19 cellular contexts compared by ENCODE assay signal in the genomic region with DNA sequence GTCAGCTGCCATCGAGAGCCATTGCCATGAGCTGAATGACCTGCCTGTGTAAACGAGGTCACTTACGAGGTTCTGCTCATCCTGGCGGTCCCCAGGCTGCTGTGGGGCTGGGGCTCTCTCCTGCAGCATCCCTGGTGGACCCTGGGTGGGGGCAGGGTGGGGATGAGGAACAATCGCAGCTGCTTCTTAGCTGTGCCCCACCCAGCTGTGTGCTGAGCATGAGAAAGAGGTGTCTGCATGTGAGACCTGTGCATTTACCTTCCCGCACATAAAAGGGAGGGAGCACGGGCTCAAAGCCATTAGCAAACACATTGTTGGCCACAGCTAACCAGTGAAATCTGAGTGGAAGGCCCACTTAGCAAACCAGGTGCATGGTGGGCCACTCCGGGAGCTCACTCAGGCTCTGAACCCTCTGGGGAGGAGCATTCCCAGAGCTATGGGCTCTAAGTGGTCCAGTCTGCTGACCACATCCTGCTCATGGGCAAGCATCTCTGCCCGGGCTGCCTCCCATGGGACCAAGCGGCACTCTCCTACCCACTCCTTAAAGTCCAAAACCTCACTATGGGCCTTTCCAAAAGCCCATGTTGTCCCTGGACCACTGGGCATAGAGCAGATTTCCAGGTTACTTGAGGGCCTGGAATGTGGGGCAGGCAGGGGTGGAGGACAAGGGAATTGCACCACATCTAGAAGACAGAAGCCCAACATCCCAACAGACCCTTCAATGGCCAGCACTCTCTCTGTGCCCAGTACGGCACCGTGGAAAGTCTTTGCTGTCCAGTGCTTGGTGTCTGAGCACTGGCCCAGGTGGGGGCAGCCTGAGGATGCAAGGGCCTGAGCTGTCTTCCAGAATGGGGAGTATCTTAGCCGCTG. TPM values are rescaled to one million over a fixed set of nuclear protein-coding genes. Genes with fewer than 3 reads are reported as not detected.
A peak's percentile ranks its signal among the peaks of the same experiment; 100 is the strongest.
DNase-seq lines count a peak whose midpoint lies in the region; ATAC-seq and TF ChIP-seq lines count a peak whose summit lies in the region.
"Had no signal": no experiment of that assay in that cellular context is flagged by ENCODE, and none has a peak within 500 bp of the region (broad histone marks: within the 10 kb centered on the region; RNA-seq: fewer than 3 reads in every experiment).

No MANE protein-coding gene starts in this region.

- H4K5ac ChIP-seq in IMR-90 (ENCODE audit: low read depth, low read length) = no peak overlapping the region

- no peak overlapping the region for H3K4ac ChIP-seq in IMR-90 (ENCODE audit: low read depth, low read length)

- 24% methylated on average over 6 of the region's 13 CpGs; no CpG with 5 or more reads in 1 of the 2 experiments for WGBS in IMR-90 (ENCODE audit: extremely low coverage in 2 of 2, insufficient read length in 1 of 2), 2 experiments
- WGBS in stomach, 5 donors = 51 to 64% (median 58%) methylated on average over 12 to 13 of the region's 13 CpGs
- 86% methylated on average over 7 of the region's 13 CpGs for WGBS in esophagus muscularis mucosa

- TF ChIP-seq POLR2A in IMR-90 (IDR thresholded peaks at IDR 0.05; ENCODE audit: low read depth, low read length) (no peak), stomach (IDR thresholded peaks at IDR 0.05) (no peak), GM18505 (IDR thresholded peaks at IDR 0.05; ENCODE audit: borderline replicate concordance, extremely low read depth, insufficient read depth, insufficient read length) (no peak), esophagus muscularis mucosa (IDR thresholded peaks at IDR 0.05; ENCODE audit: low read depth) (no peak)

- H2BK5ac ChIP-seq in IMR-90 (ENCODE audit: low read depth, low read length, poor library complexity, severe bottlenecking) = no peak overlapping the region

- TF ChIP-seq CTCF in IMR-90 (conservative IDR thresholded peaks at IDR 0.05; ENCODE audit: low read depth, low read length) (no peak), neural crest cell (conservative IDR thresholded peaks at IDR 0.05) (no peak), stomach (IDR thresholded peaks at IDR 0.05) (no peak), esophagus muscularis mucosa (IDR thresholded peaks at IDR 0.05) (no peak)

- no peak overlapping the region for H2BK15ac ChIP-seq in IMR-90 (ENCODE audit: low read depth, low read length)

- DNase-seq in IMR-90 (no peak), neural crest cell (ENCODE audit: low read depth, low spot score) (no peak), stomach (peak; percentile 16), esophagus muscularis mucosa (ENCODE audit: extremely low spot score) (no peak), NK-92 (lab: John Stamatoyannopoulos, UW; ENCODE audit: unreplicated experiment) (no peak)
- DNase-seq in activated CD8-positive, alpha-beta memory T cell treated with anti-CD3 and anti-CD28 coated beads, Interleukin-2, amount 50 U/mL, for 4 hours = peak; percentile 11
- DNase-seq: GDM1, Karpas-422, MV-4-11, NCI-H1694 treated with DMSO at 0.1 percent for 48 hours, NCI-H2081 treated with DMSO at 0.1 percent for 48 hours, NCI-H2171 treated with DMSO at 0.1 percent for 48 hours, NCI-H526, PC-3, RPMI8226, SHP77 had no signal

- H2AFZ ChIP-seq in IMR-90 (replicated peaks; ENCODE audit: low read length, poor library complexity) = peak overlapping the region; percentile 41

- no peak overlapping the region for H2AK9ac ChIP-seq in IMR-90 (replicated peaks; ENCODE audit: low read depth, low read length, poor library complexity)

- H3K4me2 ChIP-seq in IMR-90 (ENCODE audit: low read depth, low read length) = no peak overlapping the region

- H2AK5ac ChIP-seq in IMR-90 (ENCODE audit: low read depth, low read length) = no peak overlapping the region

- H3K14ac ChIP-seq in IMR-90 (replicated peaks; ENCODE audit: low read depth, low read length) = no peak overlapping the region

- intact Hi-C loops in IMR-90 (cut with micrococcal nuclease) (no loop called here), stomach (cut with DNase I; ENCODE audit: low total_unique reads) (no loop called here), esophagus muscularis mucosa (cut with DNase I) (no loop called here)

- H3K36me3 ChIP-seq in IMR-90 (ENCODE audit: control insufficient read depth, insufficient read depth, low read length) (no peaks in the 10 kb centered on the region), stomach (no peaks in the 10 kb centered on the region), esophagus muscularis mucosa (no peaks in the 10 kb centered on the region)

- no peak overlapping the region for H2BK120ac ChIP-seq in IMR-90 (ENCODE audit: low read depth, low read length)

- H4K91ac ChIP-seq in IMR-90 (ENCODE audit: insufficient read depth, low read depth, low read length) = no peak overlapping the region

- H3K27me3 Mint-ChIP-seq in neural crest cell (ENCODE audit: low read depth) = no peaks in the 10 kb centered on the region

- CTCF ChIA-PET in IMR-90 (lab: Yijun Ruan, JAX) = no interaction called here

- TF ChIP-seq EP300 in stomach (IDR thresholded peaks at IDR 0.05) (no peak), esophagus muscularis mucosa (IDR thresholded peaks at IDR 0.05) (no peak)

- H3K9ac ChIP-seq in IMR-90 (ENCODE audit: low read depth, low read length) = no peak overlapping the region

- H3K18ac ChIP-seq in IMR-90 (ENCODE audit: low read depth, low read length) = no peak overlapping the region

- H3K27ac Mint-ChIP-seq in neural crest cell (ENCODE audit: unreplicated experiment) = peak overlapping the region; percentile 35
- H3K27ac Mint-ChIP-seq: CD8-positive, alpha-beta T cell had no signal

- H3K27me3 ChIP-seq in IMR-90 (ENCODE audit: control insufficient read depth, insufficient read depth, low read length) (peaks cover 1% of the 10 kb centered on the region; the same call in 1 of the 2 replicates), stomach (peaks cover 0 to 67% (median 0%) of the 10 kb centered on the region in 3 donors), esophagus muscularis mucosa (peaks cover 0 to 56% (median 0%) of the 10 kb centered on the region in 4 donors)

- H3K4me1 Mint-ChIP-seq in neural crest cell = peaks cover 4% of the 10 kb centered on the region

- H3K9me3 ChIP-seq in IMR-90 (ENCODE audit: control insufficient read depth, insufficient read depth, low read length) = no peaks in the 10 kb centered on the region; the same call in 1 of the 2 replicates
- H3K9me3 ChIP-seq in stomach = no peaks in the 10 kb centered on the region
- H3K9me3 ChIP-seq in esophagus muscularis mucosa = no peaks in the 10 kb centered on the region

- in situ Hi-C loops in IMR-90 (cut with MboI; ENCODE audit: low sequenced_read_pairs) = no loop called here

- H3K56ac ChIP-seq in IMR-90 (ENCODE audit: extremely low read depth, insufficient read depth, low read length) = no peak overlapping the region

- H3K9me3 Mint-ChIP-seq in neural crest cell = no peaks in the 10 kb centered on the region
- H3K9me3 Mint-ChIP-seq: CD8-positive, alpha-beta T cell had no signal

- H3K9me1 ChIP-seq in IMR-90 (ENCODE audit: insufficient read depth, low read length) = no peaks in the 10 kb centered on the region

- ATAC-seq in IMR-90 (ENCODE audit: low read depth) (no peak), GM21381 (IDR thresholded peaks at IDR 0.05; ENCODE audit: unreplicated experiment) (no peak), GM18505 (IDR thresholded peaks at IDR 0.05; ENCODE audit: unreplicated experiment) (no peak)
- ATAC-seq: CD8-positive, alpha-beta T cell; PC-3 had no signal

- dilution Hi-C loops in IMR-90 (cut with HindIII; ENCODE audit: low sequenced_read_pairs, unreplicated experiment) = no loop called here

- H3K4me3 ChIP-seq in IMR-90 (ENCODE audit: insufficient read depth, low read depth, low read length) (no peak overlapping the region), stomach (no peak overlapping the region), esophagus muscularis mucosa (no peak overlapping the region)

- H3K27ac ChIP-seq in IMR-90 (ENCODE audit: insufficient read depth, low read length) (no peak overlapping the region), stomach (no peak overlapping the region), esophagus muscularis mucosa (replicated peaks in 1 of 4) (no peak overlapping the region)

- no TSS peak for BruUV-seq in IMR-90 (replicated peaks; lab: Mats Ljungman, UMichigan)

- H4K8ac ChIP-seq in IMR-90 (ENCODE audit: low read depth in 2 of 2, low read length in 2 of 2) = no peak overlapping the region

- H3K79me1 ChIP-seq in IMR-90 (ENCODE audit: low read depth in 1 of 2, low read length in 2 of 2) = no peaks in the 10 kb centered on the region

- no peak overlapping the region for H3K4me3 Mint-ChIP-seq in neural crest cell
- H3K4me3 Mint-ChIP-seq: CD8-positive, alpha-beta T cell had no signal

- no peaks in the 10 kb centered on the region for H3K4me1 ChIP-seq in IMR-90 (ENCODE audit: control insufficient read depth, insufficient read depth, low read length)
- H3K4me1 ChIP-seq in stomach = no peaks in the 10 kb centered on the region
- H3K4me1 ChIP-seq in esophagus muscularis mucosa = no peaks in the 10 kb centered on the region

- H3K36me3 Mint-ChIP-seq in neural crest cell (ENCODE audit: low read depth) = no peaks in the 10 kb centered on the region
- H3K36me3 Mint-ChIP-seq: CD8-positive, alpha-beta T cell had no signal

- H3K23ac ChIP-seq in IMR-90 (ENCODE audit: low read depth, low read length) = no peak overlapping the region

- no peak overlapping the region for H2BK20ac ChIP-seq in IMR-90 (ENCODE audit: low read depth, low read length)

- H4K20me1 ChIP-seq in IMR-90 (ENCODE audit: insufficient read depth, low read length) = no peaks in the 10 kb centered on the region

- POLR2A ChIA-PET in IMR-90 (lab: Charles Lee; ENCODE audit: unreplicated experiment) = no interaction called here

- no peak for TF ChIP-seq RAD21 in IMR-90 (IDR thresholded peaks at IDR 0.05; ENCODE audit: low read length)

TF ChIP-seq in IMR-90, 13 proteins besides CTCF, POLR2A, EP300 and RAD21 (continues in another document):
- TF ChIP-seq MXI1 (IDR thresholded peaks at IDR 0.05; ENCODE audit: borderline replicate concordance, low read depth, low read length) (no peak), FOS (IDR thresholded peaks at IDR 0.05; ENCODE audit: low read depth, low read length) (no peak), CEBPB (IDR thresholded peaks at IDR 0.05; ENCODE audit: low read depth, low read length) (no peak), SMC3 (IDR thresholded peaks at IDR 0.05; ENCODE audit: low read depth, low read length) (no peak), MAZ (IDR thresholded peaks at IDR 0.05; ENCODE audit: borderline replicate concordance, low read depth, low read length) (no peak), CHD1 (IDR thresholded peaks at IDR 0.05; ENCODE audit: low read depth, low read length) (no peak)

RNA-seq across cellular contexts. Expression of a gene that starts 41.1 kb away (rescaled TPM):
- total RNA-seq in IMR-90 (2012; rRNA removed) (0.28 and 0.36 TPM in 2 replicates), neural crest cell (23.3 and 27.2 TPM in 2 replicates), stomach (10 to 100 TPM in 2 of 5 donors, 1 to 10 TPM in 1, under 1 TPM in 1, not detected in 1; 0.29 to 58.3 (median 8.1) TPM), esophagus muscularis mucosa (10 to 100 TPM; 18.7 to 46.1 (median 38.6) TPM)
- polyA plus RNA-seq in IMR-90 (2012; rRNA removed) (0.23 and 0.38 TPM in 2 replicates), stomach (10 to 100 TPM in 2 of 3 donors, 1 to 10 TPM in 1; 4.4 to 10.8 (median 10.5) TPM)
- polyA plus RNA-seq in IMR-90 (2012; cell fraction: cytosol; rRNA removed) = 0.23 and 0.24 TPM in 2 replicates
- polyA plus RNA-seq in IMR-90 (2012; cell fraction: nucleus; rRNA removed; ENCODE audit: low replicate concordance) = 0.11 and 0.25 TPM in 2 replicates
- total RNA-seq: CD8-positive, alpha-beta T cell had no signal

Comparison
In these comparisons a context has a peak if more than half of its experiments do, and no peak if none do; other contexts are left out.
1. DNase-seq: peak in activated CD8-positive, alpha-beta memory T cell treated with anti-CD3 and anti-CD28 coated beads, Interleukin-2, amount 50 U/mL, for 4 hours (single experiment) and stomach (single experiment); none in IMR-90 (single experiment), neural crest cell (single experiment), esophagus muscularis mucosa (single experiment) and NK-92 (single experiment).